ENCODE assay signal across 1 cellular context in the genomic region with DNA sequence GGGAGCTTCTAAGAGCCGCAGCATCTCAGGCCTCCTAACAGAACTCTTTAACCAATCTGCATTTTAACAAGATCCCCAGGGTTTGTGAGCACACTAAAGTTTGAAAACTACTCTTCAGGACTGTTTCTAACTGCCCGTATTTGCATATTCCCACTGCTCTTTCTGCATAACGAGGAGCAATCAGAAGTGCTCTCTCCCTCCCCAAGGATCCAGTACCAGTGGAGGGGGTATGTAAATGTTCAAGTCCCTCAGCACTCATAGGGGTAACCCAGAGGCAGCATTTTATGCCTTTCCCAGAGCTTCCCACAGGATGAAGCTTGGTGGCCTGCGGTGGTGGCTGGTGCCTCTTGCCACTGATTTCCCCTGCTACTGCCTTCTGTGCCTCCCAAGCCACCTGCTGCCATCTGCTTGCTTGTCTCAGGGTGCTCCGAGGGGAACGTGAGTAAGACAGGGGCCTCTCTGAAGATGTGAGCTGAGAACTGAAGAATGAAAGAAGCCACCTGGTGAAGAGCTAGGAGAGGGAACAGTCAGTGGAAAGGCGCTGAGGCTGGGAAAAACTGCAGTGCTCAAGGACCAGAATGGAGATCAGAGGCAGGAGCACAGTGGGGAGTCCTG.
TF ChIP-seq lines count a peak whose summit lies in the region.

No MANE protein-coding gene starts in this region.

TF ChIP-seq in GM23338, 12 proteins besides CTCF, POLR2A, EP300 and RAD21 (continued from another document):
- no peak for TF ChIP-seq ZNF462 (CRISPR knock-in tag; IDR thresholded peaks at IDR 0.05)
- no peak for TF ChIP-seq EZH2 (IDR thresholded peaks at IDR 0.05; ENCODE audit: low read depth, unreplicated experiment)
- no peak for TF ChIP-seq CREB1 (CRISPR knock-in tag; IDR thresholded peaks at IDR 0.05; ENCODE audit: low read depth)
- TF ChIP-seq ZNF114 (CRISPR knock-in tag; IDR thresholded peaks at IDR 0.05) = no peak
- no peak for TF ChIP-seq NANOG (IDR thresholded peaks at IDR 0.05; ENCODE audit: borderline replicate concordance)
- no peak for TF ChIP-seq STAT1 (IDR thresholded peaks at IDR 0.05; ENCODE audit: unreplicated experiment)
- TF ChIP-seq REST (IDR thresholded peaks at IDR 0.05; ENCODE audit: unreplicated experiment) = no peak
- TF ChIP-seq JUNB (IDR thresholded peaks at IDR 0.05; ENCODE audit: unreplicated experiment) = no peak
